ENCODE assay signal across 18 cellular contexts in genomic region chr13:110103026-110103425, GRCh38.
"Had no signal": no experiment of that assay in that cellular context is flagged by ENCODE, and none has a peak within 500 bp of the region (broad histone marks: within the 10 kb centered on the region; RNA-seq: fewer than 3 reads in every experiment).

No MANE protein-coding gene starts in this region.

- ATAC-seq: body of pancreas; gastroesophageal sphincter; heart left ventricle; stimulated activated naive CD8-positive, alpha-beta T cell treated with anti-CD3 and anti-CD28 coated beads, Interleukin-15, Interleukin-2, amounts not matched to agents 100 U/mL and 50 U/mL, for 24 hours had no signal

- H3K9me3 ChIP-seq: colonic mucosa, uterus had no signal

- H3K4me1 ChIP-seq: colonic mucosa, transverse colon, uterus had no signal

- H3K27ac Mint-ChIP-seq: activated naive CD8-positive, alpha-beta T cell; endodermal cell; naive B cell had no signal

- H3K4me1 Mint-ChIP-seq: endodermal cell, naive B cell, neural crest cell had no signal

- DNase-seq: activated CD4-positive, alpha-beta T cell treated with anti-CD3 and anti-CD28 coated beads, Interleukin-2, amount 50 U/mL, for 48 hours; activated T-cell treated with anti-CD3 and anti-CD28 coated beads for 4 hours; body of pancreas; central memory CD4-positive, alpha-beta T cell; colonic mucosa; endodermal cell; heart left ventricle; kidney glomerular epithelial cell; left ventricle myocardium inferior; naive B cell; stimulated activated CD4-positive, alpha-beta T cell treated with anti-CD3 and anti-CD28 coated beads, Interleukin-2, amount 100 ng/mL, for 24 hours; stimulated activated naive CD8-positive, alpha-beta T cell treated with anti-CD3 and anti-CD28 coated beads, Interleukin-15, Interleukin-2, amounts not matched to agents 100 U/mL and 50 U/mL, for 24 hours; T-helper 2 cell; transverse colon; uterus had no signal

- H3K36me3 Mint-ChIP-seq: activated naive CD8-positive, alpha-beta T cell had no signal

- H3K36me3 ChIP-seq: colonic mucosa, gastroesophageal sphincter, heart left ventricle, left ventricle myocardium inferior, transverse colon, uterus had no signal

- H3K4me3 ChIP-seq: body of pancreas, colonic mucosa, gastroesophageal sphincter, heart left ventricle, left ventricle myocardium inferior, transverse colon, uterus had no signal

- H3K4me3 Mint-ChIP-seq: activated naive CD8-positive, alpha-beta T cell; endodermal cell; naive B cell; neural crest cell had no signal

- H3K27ac ChIP-seq: colonic mucosa, gastroesophageal sphincter, heart left ventricle, left ventricle myocardium inferior, transverse colon, uterus had no signal

- H3K27me3 Mint-ChIP-seq: activated naive CD8-positive, alpha-beta T cell; naive B cell had no signal

- H3K27me3 ChIP-seq: body of pancreas, colonic mucosa, gastroesophageal sphincter, heart left ventricle, transverse colon, uterus had no signal
